Comparison of ENCODE assay signal across 1 cellular context in the genomic region with DNA sequence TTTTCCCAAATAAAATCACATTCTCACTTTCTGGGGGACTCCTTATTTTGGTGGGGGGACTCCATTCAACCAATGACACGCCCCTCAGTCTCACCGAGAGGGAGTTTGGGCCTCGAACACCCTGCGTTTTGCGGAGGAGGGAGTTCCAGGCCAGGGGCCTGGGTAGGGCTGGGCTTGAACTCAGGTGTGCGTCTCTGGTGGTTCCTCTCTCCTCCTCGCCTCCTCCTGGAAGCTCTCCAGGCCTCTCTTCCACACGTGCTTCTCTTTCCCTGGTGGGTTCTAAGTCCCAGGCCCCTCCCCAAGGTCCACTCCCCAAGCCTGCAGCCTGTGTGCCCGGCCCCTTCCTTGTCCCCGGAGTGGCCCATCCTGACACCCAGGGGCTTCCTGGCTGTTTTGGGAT.
TF ChIP-seq lines count a peak whose summit lies in the region.

No MANE protein-coding gene starts in this region.

TF ChIP-seq in GM23338, 12 proteins besides CTCF, POLR2A, EP300 and RAD21:
- no peak for TF ChIP-seq ZNF114 (CRISPR knock-in tag; IDR thresholded peaks at IDR 0.05)
- TF ChIP-seq ZNF462 (CRISPR knock-in tag; IDR thresholded peaks at IDR 0.05) = no peak
- no peak for TF ChIP-seq EZH2 (IDR thresholded peaks at IDR 0.05; ENCODE audit: low read depth, unreplicated experiment)
- TF ChIP-seq CREB1 (CRISPR knock-in tag; IDR thresholded peaks at IDR 0.05; ENCODE audit: low read depth) = no peak
- no peak for TF ChIP-seq JUNB (IDR thresholded peaks at IDR 0.05; ENCODE audit: unreplicated experiment)
- TF ChIP-seq EZH2phosphoT487 (IDR thresholded peaks at IDR 0.05; ENCODE audit: unreplicated experiment) = no peak
- TF ChIP-seq, protein P1, sequence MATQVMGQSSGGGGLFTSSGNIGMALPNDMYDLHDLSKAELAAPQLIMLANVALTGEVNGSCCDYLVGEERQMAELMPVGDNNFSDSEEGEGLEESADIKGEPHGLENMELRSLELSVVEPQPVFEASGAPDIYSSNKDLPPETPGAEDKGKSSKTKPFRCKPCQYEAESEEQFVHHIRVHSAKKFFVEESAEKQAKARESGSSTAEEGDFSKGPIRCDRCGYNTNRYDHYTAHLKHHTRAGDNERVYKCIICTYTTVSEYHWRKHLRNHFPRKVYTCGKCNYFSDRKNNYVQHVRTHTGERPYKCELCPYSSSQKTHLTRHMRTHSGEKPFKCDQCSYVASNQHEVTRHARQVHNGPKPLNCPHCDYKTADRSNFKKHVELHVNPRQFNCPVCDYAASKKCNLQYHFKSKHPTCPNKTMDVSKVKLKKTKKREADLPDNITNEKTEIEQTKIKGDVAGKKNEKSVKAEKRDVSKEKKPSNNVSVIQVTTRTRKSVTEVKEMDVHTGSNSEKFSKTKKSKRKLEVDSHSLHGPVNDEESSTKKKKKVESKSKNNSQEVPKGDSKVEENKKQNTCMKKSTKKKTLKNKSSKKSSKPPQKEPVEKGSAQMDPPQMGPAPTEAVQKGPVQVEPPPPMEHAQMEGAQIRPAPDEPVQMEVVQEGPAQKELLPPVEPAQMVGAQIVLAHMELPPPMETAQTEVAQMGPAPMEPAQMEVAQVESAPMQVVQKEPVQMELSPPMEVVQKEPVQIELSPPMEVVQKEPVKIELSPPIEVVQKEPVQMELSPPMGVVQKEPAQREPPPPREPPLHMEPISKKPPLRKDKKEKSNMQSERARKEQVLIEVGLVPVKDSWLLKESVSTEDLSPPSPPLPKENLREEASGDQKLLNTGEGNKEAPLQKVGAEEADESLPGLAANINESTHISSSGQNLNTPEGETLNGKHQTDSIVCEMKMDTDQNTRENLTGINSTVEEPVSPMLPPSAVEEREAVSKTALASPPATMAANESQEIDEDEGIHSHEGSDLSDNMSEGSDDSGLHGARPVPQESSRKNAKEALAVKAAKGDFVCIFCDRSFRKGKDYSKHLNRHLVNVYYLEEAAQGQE (IDR thresholded peaks at IDR 0.05; ENCODE audit: unreplicated experiment) = no peak
